1 cellular context compared by ENCODE assay signal in genomic region chr1:18199462-18199861, GRCh38.
TF ChIP-seq lines count a peak whose summit lies in the region.

No MANE protein-coding gene starts in this region.

TF ChIP-seq in H1, 55 proteins besides CTCF, POLR2A, EP300 and RAD21 (continued from another document):
- no peak for TF ChIP-seq MAFK (IDR thresholded peaks at IDR 0.05; ENCODE audit: low read depth, low read length)
- no peak for TF ChIP-seq SP4 (IDR thresholded peaks at IDR 0.05; ENCODE audit: low read length)
- no peak for TF ChIP-seq GTF2F1 (IDR thresholded peaks at IDR 0.05; ENCODE audit: borderline replicate concordance, low read depth, low read length)
